1 cellular context compared by ENCODE assay signal in the genomic region with DNA sequence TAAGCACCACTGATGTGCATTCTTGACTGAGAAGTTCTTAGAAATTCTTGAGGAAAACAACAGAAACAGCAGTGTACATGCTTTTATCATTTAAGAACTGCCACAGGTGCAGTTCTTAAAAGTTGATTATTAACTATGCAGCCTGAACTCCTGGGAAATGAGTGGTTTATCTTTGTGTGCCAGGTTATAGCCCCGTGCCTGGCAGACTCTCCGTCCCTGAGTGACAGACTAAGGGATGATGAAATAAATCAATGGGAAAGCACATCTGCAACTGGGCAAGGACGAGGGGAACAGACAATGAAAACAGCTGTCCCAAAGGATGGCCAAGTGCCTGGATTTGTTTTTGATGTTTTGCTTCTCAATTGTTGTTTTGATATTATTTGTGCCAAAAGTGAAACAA.
TF ChIP-seq lines count a peak whose summit lies in the region.

No MANE protein-coding gene starts in this region.

TF ChIP-seq in A549, 52 proteins besides CTCF, POLR2A, EP300 and RAD21 (continued from another document):
- no peak for TF ChIP-seq HOXB5 (CRISPR knock-in tag; IDR thresholded peaks at IDR 0.05)
- TF ChIP-seq JUNB (IDR thresholded peaks at IDR 0.05), result no peak
- no peak for TF ChIP-seq TP53 (CRISPR knock-in tag; IDR thresholded peaks at IDR 0.05)
- no peak for TF ChIP-seq RNF2 (IDR thresholded peaks at IDR 0.05; ENCODE audit: borderline replicate concordance, low read depth)
- TF ChIP-seq, protein P1, sequence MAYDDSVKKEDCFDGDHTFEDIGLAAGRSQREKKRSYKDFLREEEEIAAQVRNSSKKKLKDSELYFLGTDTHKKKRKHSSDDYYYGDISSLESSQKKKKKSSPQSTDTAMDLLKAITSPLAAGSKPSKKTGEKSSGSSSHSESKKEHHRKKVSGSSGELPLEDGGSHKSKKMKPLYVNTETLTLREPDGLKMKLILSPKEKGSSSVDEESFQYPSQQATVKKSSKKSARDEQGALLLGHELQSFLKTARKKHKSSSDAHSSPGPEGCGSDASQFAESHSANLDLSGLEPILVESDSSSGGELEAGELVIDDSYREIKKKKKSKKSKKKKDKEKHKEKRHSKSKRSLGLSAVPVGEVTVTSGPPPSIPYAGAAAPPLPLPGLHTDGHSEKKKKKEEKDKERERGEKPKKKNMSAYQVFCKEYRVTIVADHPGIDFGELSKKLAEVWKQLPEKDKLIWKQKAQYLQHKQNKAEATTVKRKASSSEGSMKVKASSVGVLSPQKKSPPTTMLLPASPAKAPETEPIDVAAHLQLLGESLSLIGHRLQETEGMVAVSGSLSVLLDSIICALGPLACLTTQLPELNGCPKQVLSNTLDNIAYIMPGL (CRISPR knock-in tag; IDR thresholded peaks at IDR 0.05; ENCODE audit: borderline replicate concordance), result no peak
- TF ChIP-seq MAFK (IDR thresholded peaks at IDR 0.05; ENCODE audit: partially characterized antibody), result no peak
- TF ChIP-seq, protein P2, sequence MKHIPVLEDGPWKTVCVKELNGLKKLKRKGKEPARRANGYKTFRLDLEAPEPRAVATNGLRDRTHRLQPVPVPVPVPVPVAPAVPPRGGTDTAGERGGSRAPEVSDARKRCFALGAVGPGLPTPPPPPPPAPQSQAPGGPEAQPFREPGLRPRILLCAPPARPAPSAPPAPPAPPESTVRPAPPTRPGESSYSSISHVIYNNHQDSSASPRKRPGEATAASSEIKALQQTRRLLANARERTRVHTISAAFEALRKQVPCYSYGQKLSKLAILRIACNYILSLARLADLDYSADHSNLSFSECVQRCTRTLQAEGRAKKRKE (CRISPR knock-in tag; IDR thresholded peaks at IDR 0.05; ENCODE audit: low read depth), result no peak
- no peak for TF ChIP-seq NFE2L2 (conservative IDR thresholded peaks at IDR 0.05; ENCODE audit: low read length)
- no peak for TF ChIP-seq SREBF2 (IDR thresholded peaks at IDR 0.05)
- TF ChIP-seq BHLHE40 (IDR thresholded peaks at IDR 0.05; ENCODE audit: low read depth, low read length), result no peak
- no peak for TF ChIP-seq NPAS2 (CRISPR knock-in tag; IDR thresholded peaks at IDR 0.05; ENCODE audit: borderline replicate concordance)
- no peak for TF ChIP-seq CHD2 (IDR thresholded peaks at IDR 0.05; ENCODE audit: low read length, partially characterized antibody)
